ENCODE assay signal across 8 cellular contexts in genomic region chr14:66403183-66403582, GRCh38.
DNase-seq lines count a peak whose midpoint lies in the region; ATAC-seq and TF ChIP-seq lines count a peak whose summit lies in the region.

No MANE protein-coding gene starts in this region.

- H3K18ac ChIP-seq in neuronal stem cell (ENCODE audit: low read length), result no peak overlapping the region

- H3K36me3 ChIP-seq in BJ (ENCODE audit: control insufficient read depth, insufficient read depth, low read length) (no peaks in the 10 kb centered on the region), neuronal stem cell (replicated peaks in 1 of 2; ENCODE audit: control insufficient read depth in 2 of 2, insufficient read depth in 2 of 2, low read length in 2 of 2) (no peaks in the 10 kb centered on the region)

- H3K4ac ChIP-seq in neuronal stem cell (ENCODE audit: low read length), result no peak overlapping the region

- H4K8ac ChIP-seq in neuronal stem cell (ENCODE audit: low read depth, low read length), result no peak overlapping the region

- ATAC-seq in GM19043 (IDR thresholded peaks at IDR 0.05; ENCODE audit: low read depth, unreplicated experiment), result peak; percentile 51

- no peak for DNase-seq in BJ (ENCODE audit: low read depth)
- DNase-seq in NCI-H226, result peak; percentile 46
- peak; percentile 7 for DNase-seq in cerebellum (ENCODE audit: low spot score)
- no peak for DNase-seq in neuronal stem cell (ENCODE audit: low spot score)
- no peak for DNase-seq in NK-92 (lab: John Stamatoyannopoulos, UW; ENCODE audit: unreplicated experiment)
- no peak for DNase-seq in DMS79 treated with DMSO at 0.1 percent for 48 hours (lab: John Stamatoyannopoulos, UW)
- no peak for DNase-seq in activated CD4-positive, alpha-beta T cell treated with anti-CD3 and anti-CD28 coated beads for 4 hours

- H2AK5ac ChIP-seq in neuronal stem cell (ENCODE audit: low read depth, low read length), result no peak overlapping the region

- H2AFZ ChIP-seq in neuronal stem cell (ENCODE audit: low read length), result peak overlapping the region; percentile 6

- no peak overlapping the region for H3K9ac ChIP-seq in neuronal stem cell (ENCODE audit: low read depth, low read length, poor library complexity)

- H3K27me3 ChIP-seq in BJ (ENCODE audit: control insufficient read depth, insufficient read depth, low read length), result no peaks in the 10 kb centered on the region
- H3K27me3 ChIP-seq in neuronal stem cell (ENCODE audit: control insufficient read depth in 3 of 3, insufficient read depth in 3 of 3, low read depth in 1 of 3, low read length in 3 of 3), result no peaks in the 10 kb centered on the region

- no peak overlapping the region for H2BK5ac ChIP-seq in neuronal stem cell (ENCODE audit: low read length)

- H3K14ac ChIP-seq in neuronal stem cell (ENCODE audit: low read length), result no peak overlapping the region

- H2BK15ac ChIP-seq in neuronal stem cell (ENCODE audit: low read length), result no peak overlapping the region

- TF ChIP-seq CTCF in BJ (IDR thresholded peaks at IDR 0.05; ENCODE audit: insufficient read depth, low read depth, low read length), result peak; percentile 40

- no peak overlapping the region for H3K4me2 ChIP-seq in neuronal stem cell (ENCODE audit: insufficient read depth, low read length, poor library complexity, severe bottlenecking)

- H3K23ac ChIP-seq in neuronal stem cell (ENCODE audit: low read depth, low read length, poor library complexity), result no peak overlapping the region

- peaks cover 3 to 10% of the 10 kb centered on the region in 2 donors for H3K4me1 ChIP-seq in neuronal stem cell (ENCODE audit: control insufficient read depth in 2 of 2, insufficient read depth in 1 of 2, low read depth in 1 of 2, low read length in 2 of 2)

- no peak overlapping the region for H2BK120ac ChIP-seq in neuronal stem cell (ENCODE audit: low read depth, low read length)

- H3K4me3 ChIP-seq in BJ (ENCODE audit: low read depth, low read length), result no peak overlapping the region
- no peak overlapping the region for H3K4me3 ChIP-seq in neuronal stem cell (ENCODE audit: low read length in 2 of 2)

- H4K91ac ChIP-seq in neuronal stem cell (ENCODE audit: low read depth, low read length, poor library complexity), result no peak overlapping the region

- CTCF ChIA-PET in BJ (lab: Yijun Ruan, JAX), result interaction anchor here (0.8 to 1.7 kb wide), 5 partner anchors 8 to 92 kb away, joined by 3 to 11 read pairs (median 3); no protein-coding TSS in a partner anchor

- H3K27ac ChIP-seq in neuronal stem cell (replicated peaks; ENCODE audit: low read length), result no peak overlapping the region

- POLR2A ChIA-PET in BJ (lab: Charles Lee), result no interaction called here

- no peak overlapping the region for H2BK12ac ChIP-seq in neuronal stem cell (ENCODE audit: low read length)

- H3K79me1 ChIP-seq in neuronal stem cell (ENCODE audit: low read depth, low read length), result no peaks in the 10 kb centered on the region

- WGBS in neuronal stem cell (ENCODE audit: extremely low coverage in 2 of 2, insufficient read length in 2 of 2, insufficient replicate concordance in 1 of 2), 2 donors, result no CpG with 5 or more reads among the region's 5 CpGs

- H3K9me3 ChIP-seq in neuronal stem cell (replicated peaks in 1 of 2; ENCODE audit: control insufficient read depth in 2 of 2, insufficient read depth in 1 of 2, low read depth in 1 of 2, low read length in 2 of 2), result no peaks in the 10 kb centered on the region

Comparison
In these comparisons a context has a peak if more than half of its experiments do, and no peak if none do; other contexts are left out.
1. DNase-seq: peak in NCI-H226 (single experiment) and cerebellum (single experiment); none in BJ (single experiment), neuronal stem cell (single experiment), NK-92 (single experiment), DMS79 treated with DMSO at 0.1 percent for 48 hours (single experiment) and activated CD4-positive, alpha-beta T cell treated with anti-CD3 and anti-CD28 coated beads for 4 hours (0 of 2).